In the genomic region with DNA sequence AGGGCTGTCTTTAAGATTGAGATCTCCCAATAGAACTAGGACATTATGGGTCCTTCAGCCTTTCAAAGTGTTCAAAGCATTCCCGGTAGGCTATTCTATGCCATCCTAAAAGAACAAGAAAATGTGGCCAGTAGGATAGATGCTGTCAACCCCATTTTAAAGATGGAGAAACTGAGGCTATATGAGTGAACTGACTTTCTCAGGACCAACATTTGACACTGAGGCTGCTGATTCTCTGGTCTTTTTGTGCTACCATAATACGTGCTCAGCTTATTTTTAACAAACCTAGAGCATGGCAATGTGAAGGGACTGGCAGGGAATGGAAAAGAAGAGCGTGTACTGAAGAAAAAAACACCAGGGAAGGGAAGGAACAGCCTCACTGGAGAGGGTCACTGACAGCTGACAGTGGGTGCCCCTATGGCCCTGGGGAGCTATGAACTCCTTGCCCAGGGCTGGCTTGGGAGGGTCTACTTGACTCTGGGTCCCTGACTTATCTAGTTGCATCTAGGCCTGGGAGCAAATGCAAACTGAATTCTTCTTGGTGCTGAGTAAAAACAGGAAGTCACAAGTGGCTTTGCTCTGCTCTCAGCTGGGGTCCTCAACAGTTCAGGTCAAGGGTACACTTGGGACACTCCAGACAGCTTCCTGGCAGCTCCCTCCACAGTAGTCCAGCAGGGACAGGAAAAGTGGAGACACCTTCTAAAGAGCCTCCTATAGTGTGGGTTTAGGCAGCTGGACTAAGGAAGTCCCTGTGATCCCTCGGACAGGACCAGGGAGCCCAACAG, we compare ENCODE assay signal across 12 cellular contexts. TPM values are rescaled to one million over a fixed set of nuclear protein-coding genes. Genes with fewer than 3 reads are reported as not detected.
A peak's percentile ranks its signal among the peaks of the same experiment; 100 is the strongest.
DNase-seq lines count a peak whose midpoint lies in the region; ATAC-seq, FAIRE-seq and TF ChIP-seq lines count a peak whose summit lies in the region.
"Had no signal": no experiment of that assay in that cellular context is flagged by ENCODE, and none has a peak within 500 bp of the region (broad histone marks: within the 10 kb centered on the region; RNA-seq: fewer than 3 reads in every experiment).

No MANE protein-coding gene starts in this region.

- TF ChIP-seq CTCF in right atrium auricular region (IDR thresholded peaks at IDR 0.05), result no peak
- TF ChIP-seq CTCF in omental fat pad (IDR thresholded peaks at IDR 0.05), result no peak

- no peak for TF ChIP-seq POLR2A in GM12891 (IDR thresholded peaks at IDR 0.05; ENCODE audit: low read depth, low read length)

- no peak for FAIRE-seq in GM12891 (lab: Jason Lieb, UNC)
- FAIRE-seq: frontal cortex had no signal

- H3K4me3 ChIP-seq in right atrium auricular region (no peak overlapping the region), skeletal muscle tissue (ENCODE audit: low read length in 3 of 3) (peak overlapping the region; percentile 9 to 87 (median 23))
- no peak overlapping the region for H3K4me3 ChIP-seq in effector memory CD4-positive, alpha-beta T cell (ENCODE audit: insufficient read depth, low read depth, low read length, poor library complexity, severe bottlenecking)
- H3K4me3 ChIP-seq: cardiac muscle cell, smooth muscle cell had no signal

- peak overlapping the region; percentile 50 to 69 for H3K27ac ChIP-seq in right atrium auricular region
- H3K27ac ChIP-seq in skeletal muscle tissue (ENCODE audit: low read depth, low read length), result peak overlapping the region; percentile 67
- no peak overlapping the region for H3K27ac ChIP-seq in effector memory CD4-positive, alpha-beta T cell (ENCODE audit: insufficient read depth, low read length, poor library complexity, severe bottlenecking)
- H3K27ac ChIP-seq: cardiac muscle cell had no signal

- no peaks in the 10 kb centered on the region for H3K27me3 ChIP-seq in right atrium auricular region
- H3K27me3 ChIP-seq in skeletal muscle tissue (ENCODE audit: control insufficient read depth in 3 of 3, insufficient read depth in 3 of 3, low read length in 3 of 3), result no peaks in the 10 kb centered on the region
- peaks cover 21% of the 10 kb centered on the region for H3K27me3 ChIP-seq in effector memory CD4-positive, alpha-beta T cell (replicated peaks; ENCODE audit: control insufficient read depth, insufficient read depth, low read length, poor library complexity, severe bottlenecking)

- H3K4me1 ChIP-seq in right atrium auricular region (peaks cover 0 to 27% of the 10 kb centered on the region in 2 donors), skeletal muscle tissue (ENCODE audit: control insufficient read depth in 3 of 3, insufficient read depth in 3 of 3, low read length in 3 of 3) (peaks cover 39 to 62% (median 58%) of the 10 kb centered on the region in 3 donors)
- peaks cover 10% of the 10 kb centered on the region for H3K4me1 ChIP-seq in effector memory CD4-positive, alpha-beta T cell (ENCODE audit: control insufficient read depth, insufficient read depth, low read length, poor library complexity, severe bottlenecking)

- H3K36me3 ChIP-seq in right atrium auricular region (no peaks in the 10 kb centered on the region), skeletal muscle tissue (ENCODE audit: control insufficient read depth in 3 of 3, insufficient read depth in 3 of 3, low read length in 3 of 3) (no peaks in the 10 kb centered on the region)
- no peaks in the 10 kb centered on the region for H3K36me3 ChIP-seq in effector memory CD4-positive, alpha-beta T cell (ENCODE audit: control insufficient read depth, insufficient read depth, low read length)
- H3K36me3 ChIP-seq: cardiac muscle cell had no signal

- no peak for ATAC-seq in GM21737 (IDR thresholded peaks at IDR 0.05; ENCODE audit: unreplicated experiment)
- ATAC-seq in omental fat pad (ENCODE audit: low FRiP score), result no peak

- DNase-seq in GM12891 (ENCODE audit: insufficient read length, low spot score) (no peak), OCI-M1 (lab: John Stamatoyannopoulos, UW) (peak; percentile 13), right atrium auricular region (ENCODE audit: low spot score) (no peak), omental fat pad (ENCODE audit: low spot score) (no peak)
- no peak for DNase-seq in effector memory CD4-positive, alpha-beta T cell
- DNase-seq in central memory CD4-positive, alpha-beta T cell, result no peak
- DNase-seq: Caco-2 had no signal

- H3K9me3 ChIP-seq in right atrium auricular region (no peaks in the 10 kb centered on the region), skeletal muscle tissue (ENCODE audit: control insufficient read depth in 3 of 3, low read length in 3 of 3) (no peaks in the 10 kb centered on the region)
- no peaks in the 10 kb centered on the region for H3K9me3 ChIP-seq in effector memory CD4-positive, alpha-beta T cell (ENCODE audit: control insufficient read depth, low read length)
- H3K9me3 ChIP-seq: Caco-2 had no signal

- peak overlapping the region in 1 of 3 donors; percentile 47 for H3K9ac ChIP-seq in skeletal muscle tissue (ENCODE audit: low read depth in 1 of 3, low read length in 3 of 3)

TF ChIP-seq in GM12891, 5 proteins besides CTCF, POLR2A, EP300 and RAD21:
- no peak for TF ChIP-seq POU2F2 (IDR thresholded peaks at IDR 0.05; ENCODE audit: low read depth, low read length)
- TF ChIP-seq SPI1 (IDR thresholded peaks at IDR 0.05; ENCODE audit: low read depth, low read length), result peak; percentile 75
TF ChIP-seq in GM12891: peak in this region for 1.

RNA-seq across cellular contexts. Expression of a gene that starts 2.3 kb away (rescaled TPM):
- polyA plus RNA-seq in GM12891 (2012; ENCODE audit: low read depth, missing spikeins), result 0.15 TPM
- total RNA-seq in right atrium auricular region (1 to 10 TPM; 1.7 to 2.8 TPM), skeletal muscle tissue (4.7 TPM), omental fat pad (10 to 100 TPM; 11.0 to 25.7 (median 15.1) TPM)

Comparison
In these comparisons a context has a peak if more than half of its experiments do, and no peak if none do; other contexts are left out.
1. H3K4me3 ChIP-seq: peak in skeletal muscle tissue (3 of 3); none in right atrium auricular region (0 of 2) and effector memory CD4-positive, alpha-beta T cell (single experiment).